11 cellular contexts compared by ENCODE assay signal in genomic region chr17:43356999-43357398, GRCh38. TPM values are rescaled to one million over a fixed set of nuclear protein-coding genes. Genes with fewer than 3 reads are reported as not detected.
DNase-seq lines count a peak whose midpoint lies in the region; ATAC-seq and TF ChIP-seq lines count a peak whose summit lies in the region.
"Had no signal": no experiment of that assay in that cellular context is flagged by ENCODE, and none has a peak within 500 bp of the region (broad histone marks: within the 10 kb centered on the region; RNA-seq: fewer than 3 reads in every experiment).

No MANE protein-coding gene starts in this region.

- no peaks in the 10 kb centered on the region for H3K9me3 ChIP-seq in prostate gland
- H3K9me3 ChIP-seq: Caco-2 had no signal

- no peak overlapping the region for H3K27ac ChIP-seq in prostate gland

- H3K4me1 ChIP-seq in prostate gland (replicated peaks), result peaks cover 5% of the 10 kb centered on the region

- no peak overlapping the region for H3K4me3 ChIP-seq in prostate gland

- DNase-seq in EL, result peak; percentile 97
- peak; percentile 82 for DNase-seq in RPMI7951 (ENCODE audit: low read depth)
- DNase-seq in renal cortical epithelial cell (ENCODE audit: low read depth), result peak; percentile 87
- no peak for DNase-seq in prostate gland (ENCODE audit: low spot score)
- no peak for DNase-seq in posterior cingulate gyrus
- DNase-seq: Caco-2, NCI-H1694 treated with DMSO at 0.1 percent for 48 hours, occipital lobe had no signal

- H3K27me3 ChIP-seq in prostate gland (replicated peaks; ENCODE audit: insufficient read depth), result no peaks in the 10 kb centered on the region

- 65% methylated on average over 4 of the region's 4 CpGs for WGBS in prostate gland

- intact Hi-C loops in prostate gland (cut with DNase I), result no loop called here
- intact Hi-C loops in posterior cingulate gyrus (cut with DNase I), result no loop called here

- ATAC-seq in esophagus mucosa (peak; percentile 26), HG03469 (IDR thresholded peaks at IDR 0.05; ENCODE audit: unreplicated experiment) (no peak), HG03280 (IDR thresholded peaks at IDR 0.05; ENCODE audit: unreplicated experiment) (no peak)

- TF ChIP-seq CTCF in prostate gland (IDR thresholded peaks at IDR 0.05), result no peak

- H3K36me3 ChIP-seq in prostate gland, result no peaks in the 10 kb centered on the region

- no peak for TF ChIP-seq POLR2A in prostate gland (IDR thresholded peaks at IDR 0.05)

RNA-seq across cellular contexts. Expression of gene ARL4D, which starts 41.8 kb away (rescaled TPM):
- total RNA-seq in RPMI7951 (2014; rRNA removed; shearing (Covaris generic)), result 16.3 and 22.0 TPM in 2 replicates
- total RNA-seq in esophagus mucosa, result 123 TPM
- total RNA-seq in renal cortical epithelial cell, result 17.2 and 26.5 TPM in 2 replicates
- total RNA-seq in prostate gland, result 10 to 100 TPM in 1 of 2 donors, 1 to 10 TPM in 1; 4.8 to 17.2 TPM

Comparison
In these comparisons a context has a peak if more than half of its experiments do, and no peak if none do; other contexts are left out.
1. DNase-seq: peak in EL (single experiment), RPMI7951 (single experiment) and renal cortical epithelial cell (single experiment); none in prostate gland (single experiment) and posterior cingulate gyrus (0 of 10).